ENCODE assay signal across 13 cellular contexts in the genomic region with DNA sequence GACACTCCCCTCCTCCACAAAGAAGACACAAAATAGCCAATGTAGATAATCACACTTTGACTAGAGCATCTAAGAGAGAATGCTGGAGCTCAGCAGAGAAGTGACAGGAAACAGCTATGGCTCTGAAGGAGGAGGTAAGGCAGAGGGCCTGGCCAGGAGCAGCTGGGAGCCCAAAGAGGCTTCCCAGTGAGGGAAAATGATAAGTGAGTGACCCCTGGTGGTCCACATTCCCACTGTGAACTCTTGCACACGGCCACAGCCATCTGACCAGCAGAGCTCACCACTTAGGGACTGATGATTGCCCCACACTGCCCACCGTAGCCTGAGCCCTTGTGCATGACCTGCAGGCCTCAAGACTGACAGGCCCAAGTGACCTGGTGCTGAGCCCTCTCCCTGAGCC.
DNase-seq lines count a peak whose midpoint lies in the region; ATAC-seq and TF ChIP-seq lines count a peak whose summit lies in the region.
"Had no signal": no experiment of that assay in that cellular context is flagged by ENCODE, and none has a peak within 500 bp of the region (broad histone marks: within the 10 kb centered on the region; RNA-seq: fewer than 3 reads in every experiment).

No MANE protein-coding gene starts in this region.

- H3K9me3 Mint-ChIP-seq in activated CD8-positive, alpha-beta T cell treated with anti-CD3 and anti-CD28 coated beads, Interleukin-2, amount 10 ng/mL, durations not matched to agents 7 days and 5 days (ENCODE audit: insufficient read depth) = peaks cover 8% of the 10 kb centered on the region
- no peaks in the 10 kb centered on the region for H3K9me3 Mint-ChIP-seq in activated CD4-positive, alpha-beta T cell treated with anti-CD3 and anti-CD28 coated beads, Interleukin-2, amount 10 ng/mL, durations not matched to agents 24 days and 14 days

- DNase-seq in GM20000 (ENCODE audit: low spot score) (peak; percentile 26), foreskin melanocyte (peak; percentile 17), midbrain (lab: John Stamatoyannopoulos, UW) (no peak), Karpas-422 (no peak)
- DNase-seq in activated CD8-positive, alpha-beta T cell treated with anti-CD3 and anti-CD28 coated beads, Interleukin-2, amount 10 ng/mL, durations not matched to agents 7 days and 5 days = no peak
- DNase-seq in activated CD4-positive, alpha-beta T cell treated with anti-CD3 and anti-CD28 coated beads, Interleukin-2, amount 10 ng/mL, durations not matched to agents 24 days and 14 days = no peak
- DNase-seq: activated T-cell treated with anti-CD3 and anti-CD28 coated beads, Interleukin-2, amount 50 U/mL, for 72 hours; HFFc6; NCI-H1417 had no signal

- no peak overlapping the region for H3K9ac ChIP-seq in Karpas-422 (ENCODE audit: low read length)

- intact Hi-C loops in activated CD4-positive, alpha-beta T cell treated with anti-CD3 and anti-CD28 coated beads, Interleukin-2, amount 10 ng/mL, durations not matched to agents 24 days and 14 days (cut with micrococcal nuclease) = no loop called here

- H3K4me3 Mint-ChIP-seq in activated CD8-positive, alpha-beta T cell treated with anti-CD3 and anti-CD28 coated beads, Interleukin-2, amount 10 ng/mL, durations not matched to agents 7 days and 5 days = no peak overlapping the region
- no peak overlapping the region for H3K4me3 Mint-ChIP-seq in activated CD4-positive, alpha-beta T cell treated with anti-CD3 and anti-CD28 coated beads, Interleukin-2, amount 10 ng/mL, durations not matched to agents 24 days and 14 days
- H3K4me3 Mint-ChIP-seq: activated T-cell treated with anti-CD3 and anti-CD28 coated beads, Interleukin-2, amount 50 U/mL, for 72 hours; HFFc6 had no signal

- CTCF ChIA-PET in activated CD8-positive, alpha-beta T cell treated with anti-CD3 and anti-CD28 coated beads, Interleukin-2, amount 10 ng/mL, durations not matched to agents 7 days and 5 days (lab: Charles Lee) = no interaction called here

- peak; percentile 74 for ATAC-seq in HG03097 (IDR thresholded peaks at IDR 0.05; ENCODE audit: low FRiP score, unreplicated experiment)
- ATAC-seq in activated CD8-positive, alpha-beta T cell treated with anti-CD3 and anti-CD28 coated beads, Interleukin-2, amount 10 ng/mL, durations not matched to agents 7 days and 5 days = no peak
- ATAC-seq: activated T-cell treated with anti-CD3 and anti-CD28 coated beads, Interleukin-2, amount 50 U/mL, for 72 hours had no signal

- no peaks in the 10 kb centered on the region for H3K9me3 ChIP-seq in Karpas-422 (ENCODE audit: low read length)

- no peaks in the 10 kb centered on the region for H3K79me2 ChIP-seq in Karpas-422 (ENCODE audit: low read length)
- H3K79me2 ChIP-seq: hepatocyte had no signal

- no peaks in the 10 kb centered on the region for H3K4me1 Mint-ChIP-seq in activated CD8-positive, alpha-beta T cell treated with anti-CD3 and anti-CD28 coated beads, Interleukin-2, amount 10 ng/mL, durations not matched to agents 7 days and 5 days (ENCODE audit: low read depth)
- no peaks in the 10 kb centered on the region for H3K4me1 Mint-ChIP-seq in activated CD4-positive, alpha-beta T cell treated with anti-CD3 and anti-CD28 coated beads, Interleukin-2, amount 10 ng/mL, durations not matched to agents 24 days and 14 days

- H3K9me2 ChIP-seq in Karpas-422 (replicated peaks; ENCODE audit: insufficient read depth, low read length) = no peaks in the 10 kb centered on the region

- H3K27ac Mint-ChIP-seq in activated CD8-positive, alpha-beta T cell treated with anti-CD3 and anti-CD28 coated beads, Interleukin-2, amount 10 ng/mL, durations not matched to agents 7 days and 5 days = no peak overlapping the region
- no peak overlapping the region for H3K27ac Mint-ChIP-seq in activated CD4-positive, alpha-beta T cell treated with anti-CD3 and anti-CD28 coated beads, Interleukin-2, amount 10 ng/mL, durations not matched to agents 24 days and 14 days
- H3K27ac Mint-ChIP-seq: activated T-cell treated with anti-CD3 and anti-CD28 coated beads, Interleukin-2, amount 50 U/mL, for 72 hours; HFFc6 had no signal

- H3K36me3 Mint-ChIP-seq in activated CD8-positive, alpha-beta T cell treated with anti-CD3 and anti-CD28 coated beads, Interleukin-2, amount 10 ng/mL, durations not matched to agents 7 days and 5 days (ENCODE audit: low read depth) = no peaks in the 10 kb centered on the region
- no peaks in the 10 kb centered on the region for H3K36me3 Mint-ChIP-seq in activated CD4-positive, alpha-beta T cell treated with anti-CD3 and anti-CD28 coated beads, Interleukin-2, amount 10 ng/mL, durations not matched to agents 24 days and 14 days (ENCODE audit: low read depth)

- TF ChIP-seq CTCF in GM12875 (IDR thresholded peaks at IDR 0.05; ENCODE audit: borderline replicate concordance, insufficient read depth, low read depth, low read length) (peak; percentile 36; the same call in 1 of the 2 replicates), GM20000 (IDR thresholded peaks at IDR 0.05; ENCODE audit: extremely low read depth, missing control alignments) (peak; percentile 16)

- POLR2A ChIA-PET in activated CD8-positive, alpha-beta T cell treated with anti-CD3 and anti-CD28 coated beads, Interleukin-2, amount 10 ng/mL, durations not matched to agents 7 days and 5 days (lab: Charles Lee) = no interaction called here

- no peak overlapping the region for H2AFZ ChIP-seq in Karpas-422 (ENCODE audit: low read length)
- H2AFZ ChIP-seq: hepatocyte had no signal

- H3K4me3 ChIP-seq in GM12875 (ENCODE audit: low read depth, low read length) (no peak overlapping the region), Karpas-422 (ENCODE audit: low read length) (no peak overlapping the region)
- H3K4me3 ChIP-seq: coronary artery, hepatocyte had no signal

- no peaks in the 10 kb centered on the region for H4K20me1 ChIP-seq in Karpas-422 (ENCODE audit: insufficient read depth, low read depth, low read length)

- no peaks in the 10 kb centered on the region for H3K36me3 ChIP-seq in Karpas-422 (ENCODE audit: insufficient read depth, low read length)

- no peaks in the 10 kb centered on the region for H3K27me3 ChIP-seq in Karpas-422 (ENCODE audit: low read length)
- H3K27me3 ChIP-seq: hepatocyte had no signal

- no peak overlapping the region for H3K4me2 ChIP-seq in Karpas-422 (ENCODE audit: low read depth, low read length, poor library complexity, severe bottlenecking)
- H3K4me2 ChIP-seq: hepatocyte had no signal

- no peak overlapping the region for H3K27ac ChIP-seq in Karpas-422 (ENCODE audit: low read length)
- H3K27ac ChIP-seq: coronary artery, hepatocyte had no signal

- no peaks in the 10 kb centered on the region for H3K4me1 ChIP-seq in Karpas-422 (ENCODE audit: low read length)

- H3K27me3 Mint-ChIP-seq in activated CD8-positive, alpha-beta T cell treated with anti-CD3 and anti-CD28 coated beads, Interleukin-2, amount 10 ng/mL, durations not matched to agents 7 days and 5 days (ENCODE audit: low read depth) = no peaks in the 10 kb centered on the region
- H3K27me3 Mint-ChIP-seq in activated CD4-positive, alpha-beta T cell treated with anti-CD3 and anti-CD28 coated beads, Interleukin-2, amount 10 ng/mL, durations not matched to agents 24 days and 14 days = no peaks in the 10 kb centered on the region

Comparison
In these comparisons a context has a peak if more than half of its experiments do, and no peak if none do; other contexts are left out.
1. DNase-seq: peak in GM20000 (single experiment) and foreskin melanocyte (single experiment); none in midbrain (single experiment), Karpas-422 (single experiment), activated CD8-positive, alpha-beta T cell treated with anti-CD3 and anti-CD28 coated beads, Interleukin-2, amount 10 ng/mL, durations not matched to agents 7 days and 5 days (single experiment) and activated CD4-positive, alpha-beta T cell treated with anti-CD3 and anti-CD28 coated beads, Interleukin-2, amount 10 ng/mL, durations not matched to agents 24 days and 14 days (single experiment).